1 cellular context compared by ENCODE assay signal in the genomic region with DNA sequence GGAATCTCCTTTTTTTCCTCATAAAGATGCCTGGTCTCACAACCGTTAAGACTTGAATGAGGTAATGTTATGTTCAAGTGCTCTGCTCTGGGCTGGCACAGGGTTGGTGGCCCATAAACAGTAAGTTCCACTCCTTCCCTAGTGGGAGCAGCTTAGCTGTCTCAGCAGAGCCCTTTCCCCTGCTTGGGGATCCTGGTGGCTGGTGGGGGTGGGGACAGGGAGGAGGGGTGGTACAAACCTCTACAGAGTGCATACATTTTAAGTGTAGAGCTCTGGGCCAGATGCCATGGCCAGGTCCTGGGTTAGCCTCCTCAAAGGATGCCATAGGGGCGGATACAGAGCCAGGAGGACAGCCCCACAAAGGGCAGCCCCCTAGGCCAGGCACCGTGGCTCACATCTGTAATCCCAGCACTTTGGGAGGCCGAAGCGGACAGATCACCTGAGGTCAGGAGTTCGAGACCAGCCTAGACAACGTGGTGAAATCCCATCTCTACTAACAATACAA.
TF ChIP-seq lines count a peak whose summit lies in the region.

No MANE protein-coding gene starts in this region.

TF ChIP-seq in IMR-90, 13 proteins besides CTCF, POLR2A, EP300 and RAD21 (continued from another document):
- no peak for TF ChIP-seq CHD1 (IDR thresholded peaks at IDR 0.05; ENCODE audit: low read depth, low read length)
- TF ChIP-seq NFE2L2 (IDR thresholded peaks at IDR 0.05; ENCODE audit: low read depth, low read length), result no peak
- no peak for TF ChIP-seq SMC3 (IDR thresholded peaks at IDR 0.05; ENCODE audit: low read depth, low read length)
- TF ChIP-seq MXI1 (IDR thresholded peaks at IDR 0.05; ENCODE audit: borderline replicate concordance, low read depth, low read length), result no peak
- no peak for TF ChIP-seq FOS (IDR thresholded peaks at IDR 0.05; ENCODE audit: low read depth, low read length)
- TF ChIP-seq MAFK (IDR thresholded peaks at IDR 0.05; ENCODE audit: low read depth, low read length), result no peak
- TF ChIP-seq MAZ (IDR thresholded peaks at IDR 0.05; ENCODE audit: borderline replicate concordance, low read depth, low read length), result no peak
- no peak for TF ChIP-seq RCOR1 (IDR thresholded peaks at IDR 0.05; ENCODE audit: insufficient replicate concordance, low read length)
- TF ChIP-seq, protein P1, sequence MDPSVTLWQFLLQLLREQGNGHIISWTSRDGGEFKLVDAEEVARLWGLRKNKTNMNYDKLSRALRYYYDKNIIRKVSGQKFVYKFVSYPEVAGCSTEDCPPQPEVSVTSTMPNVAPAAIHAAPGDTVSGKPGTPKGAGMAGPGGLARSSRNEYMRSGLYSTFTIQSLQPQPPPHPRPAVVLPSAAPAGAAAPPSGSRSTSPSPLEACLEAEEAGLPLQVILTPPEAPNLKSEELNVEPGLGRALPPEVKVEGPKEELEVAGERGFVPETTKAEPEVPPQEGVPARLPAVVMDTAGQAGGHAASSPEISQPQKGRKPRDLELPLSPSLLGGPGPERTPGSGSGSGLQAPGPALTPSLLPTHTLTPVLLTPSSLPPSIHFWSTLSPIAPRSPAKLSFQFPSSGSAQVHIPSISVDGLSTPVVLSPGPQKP (IDR thresholded peaks at IDR 0.05; ENCODE audit: borderline replicate concordance, low read depth, low read length), result no peak
- TF ChIP-seq, protein P2, sequence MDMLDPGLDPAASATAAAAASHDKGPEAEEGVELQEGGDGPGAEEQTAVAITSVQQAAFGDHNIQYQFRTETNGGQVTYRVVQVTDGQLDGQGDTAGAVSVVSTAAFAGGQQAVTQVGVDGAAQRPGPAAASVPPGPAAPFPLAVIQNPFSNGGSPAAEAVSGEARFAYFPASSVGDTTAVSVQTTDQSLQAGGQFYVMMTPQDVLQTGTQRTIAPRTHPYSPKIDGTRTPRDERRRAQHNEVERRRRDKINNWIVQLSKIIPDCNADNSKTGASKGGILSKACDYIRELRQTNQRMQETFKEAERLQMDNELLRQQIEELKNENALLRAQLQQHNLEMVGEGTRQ (IDR thresholded peaks at IDR 0.05; ENCODE audit: low read depth, low read length), result no peak
- TF ChIP-seq CEBPB (IDR thresholded peaks at IDR 0.05; ENCODE audit: low read depth, low read length), result no peak
